ENCODE assay signal across 1 cellular context in the genomic region with DNA sequence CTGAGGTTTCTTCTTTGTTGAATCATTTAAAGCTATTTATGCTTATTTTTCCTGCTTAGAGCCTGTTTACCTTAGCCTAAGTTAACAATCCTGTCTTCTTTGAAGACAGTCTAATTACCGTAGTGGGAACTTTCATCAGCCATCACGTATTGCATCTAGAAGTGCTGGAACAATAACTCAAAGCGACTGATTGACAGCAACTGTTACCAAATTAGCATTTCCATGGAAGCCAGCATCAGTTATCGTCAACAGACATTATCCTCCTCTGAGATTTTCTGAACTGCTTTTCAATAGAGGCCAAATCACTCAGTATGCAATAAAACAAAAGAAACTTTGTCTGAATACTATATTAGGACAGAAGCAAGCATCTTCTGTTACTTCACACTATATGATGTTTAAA.
TF ChIP-seq lines count a peak whose summit lies in the region.

No MANE protein-coding gene starts in this region.

TF ChIP-seq in H1, 55 proteins besides CTCF, POLR2A, EP300 and RAD21:
- TF ChIP-seq JUND (IDR thresholded peaks at IDR 0.05; ENCODE audit: low read length) = no peak
- TF ChIP-seq CEBPB (IDR thresholded peaks at IDR 0.05; ENCODE audit: low read depth, low read length) = no peak
- TF ChIP-seq CBX8 (IDR thresholded peaks at IDR 0.05; ENCODE audit: borderline replicate concordance, low read depth, low read length) = no peak
- TF ChIP-seq PHF8 (conservative IDR thresholded peaks at IDR 0.05; ENCODE audit: low read depth, low read length) = no peak
- no peak for TF ChIP-seq SP1 (IDR thresholded peaks at IDR 0.05; ENCODE audit: low read depth, low read length)
- TF ChIP-seq MAFK (IDR thresholded peaks at IDR 0.05; ENCODE audit: low read depth, low read length) = no peak
